In genomic region chr20:47189060-47189459, GRCh38 we compare ENCODE assay signal across 19 cellular contexts.
DNase-seq lines count a peak whose midpoint lies in the region; ATAC-seq, FAIRE-seq and TF ChIP-seq lines count a peak whose summit lies in the region.
"Had no signal": no experiment of that assay in that cellular context is flagged by ENCODE, and none has a peak within 500 bp of the region (broad histone marks: within the 10 kb centered on the region; RNA-seq: fewer than 3 reads in every experiment).

No MANE protein-coding gene starts in this region.

- H3K79me2 ChIP-seq in Loucy (ENCODE audit: insufficient read depth, low read length) (no peaks in the 10 kb centered on the region), astrocyte (ENCODE audit: insufficient read depth, low read length) (no peaks in the 10 kb centered on the region)

- H3K36me3 Mint-ChIP-seq in astrocyte (ENCODE audit: low read depth, unreplicated experiment) (no peaks in the 10 kb centered on the region), nephron progenitor cell (ENCODE audit: low read depth) (no peaks in the 10 kb centered on the region)
- no peaks in the 10 kb centered on the region for H3K36me3 Mint-ChIP-seq in T-helper 2 cell treated with Interferon-gamma antibody and Interleukin-4, amounts not matched to agents 5 μg/mL and 100 μg/mL, for 36 hours (ENCODE audit: low read depth)

- H3K27me3 Mint-ChIP-seq in astrocyte (ENCODE audit: low read depth, unreplicated experiment) (peaks cover 3% of the 10 kb centered on the region), nephron progenitor cell (ENCODE audit: low read depth, poor library complexity) (peaks cover 7% of the 10 kb centered on the region)
- H3K27me3 Mint-ChIP-seq in T-helper 2 cell treated with Interferon-gamma antibody and Interleukin-4, amounts not matched to agents 5 μg/mL and 100 μg/mL, for 36 hours (ENCODE audit: low read depth) = peaks cover 11% of the 10 kb centered on the region

- H3K4me1 Mint-ChIP-seq in astrocyte (ENCODE audit: low read depth, unreplicated experiment) = peaks cover 3% of the 10 kb centered on the region
- H3K4me1 Mint-ChIP-seq in nephron progenitor cell = peaks cover 5% of the 10 kb centered on the region
- H3K4me1 Mint-ChIP-seq in T-helper 2 cell treated with Interferon-gamma antibody and Interleukin-4, amounts not matched to agents 5 μg/mL and 100 μg/mL, for 36 hours (ENCODE audit: low read depth) = peaks cover 10% of the 10 kb centered on the region
- H3K4me1 Mint-ChIP-seq: B cell had no signal

- H3K4me1 ChIP-seq in Loucy (ENCODE audit: insufficient read depth, low read length, poor library complexity, severe bottlenecking) (peaks cover 16% of the 10 kb centered on the region), astrocyte (ENCODE audit: insufficient read depth, low read length) (no peaks in the 10 kb centered on the region)

- no peaks in the 10 kb centered on the region for H3K9me2 ChIP-seq in Loucy (replicated peaks; ENCODE audit: low read depth, low read length)

- H3K27ac ChIP-seq in astrocyte (ENCODE audit: low read depth, low read length) = no peak overlapping the region

- H3K27me3 ChIP-seq in Loucy (ENCODE audit: insufficient read depth, low read length, poor library complexity, severe bottlenecking) (peaks cover 15% of the 10 kb centered on the region), astrocyte (ENCODE audit: insufficient read depth, low read length) (peaks cover 15% of the 10 kb centered on the region)

- no peaks in the 10 kb centered on the region for H3F3A ChIP-seq in Loucy (ENCODE audit: low read depth)

- peak overlapping the region; percentile 20 for H3K4me3 ChIP-seq in Loucy (ENCODE audit: low read length, poor library complexity, severe bottlenecking)
- H3K4me3 ChIP-seq in astrocyte (ENCODE audit: insufficient read depth, low read depth, low read length) = no peak overlapping the region

- H4K20me1 ChIP-seq in Loucy (ENCODE audit: insufficient read depth, low read length, poor library complexity, severe bottlenecking) (no peaks in the 10 kb centered on the region), astrocyte (ENCODE audit: insufficient read depth, low read length) (no peaks in the 10 kb centered on the region)

- TF ChIP-seq CTCF in Loucy (conservative IDR thresholded peaks at IDR 0.05; ENCODE audit: low read length) = no peak
- no peak for TF ChIP-seq CTCF in astrocyte (IDR thresholded peaks at IDR 0.05; ENCODE audit: insufficient read depth, low read depth, low read length)
- no peak for TF ChIP-seq CTCF in nephron progenitor cell (IDR thresholded peaks at IDR 0.05)

- H3K9ac ChIP-seq in Loucy (ENCODE audit: low read depth, low read length, poor library complexity, severe bottlenecking) (no peak overlapping the region), astrocyte (ENCODE audit: low read length) (no peak overlapping the region)

- H3K9me3 Mint-ChIP-seq in astrocyte (ENCODE audit: unreplicated experiment) (no peaks in the 10 kb centered on the region), nephron progenitor cell (peaks cover 3% of the 10 kb centered on the region)
- no peaks in the 10 kb centered on the region for H3K9me3 Mint-ChIP-seq in T-helper 2 cell treated with Interferon-gamma antibody and Interleukin-4, amounts not matched to agents 5 μg/mL and 100 μg/mL, for 36 hours
- H3K9me3 Mint-ChIP-seq: CD4-positive, alpha-beta T cell; HFFc6 had no signal

- H2AFZ ChIP-seq in Loucy (ENCODE audit: low read length) (no peak overlapping the region), astrocyte (ENCODE audit: low read depth, low read length) (no peak overlapping the region)

- H3K27ac Mint-ChIP-seq in astrocyte (ENCODE audit: unreplicated experiment) (no peak overlapping the region), nephron progenitor cell (peak overlapping the region; percentile 33)
- H3K27ac Mint-ChIP-seq in T-helper 2 cell treated with Interferon-gamma antibody and Interleukin-4, amounts not matched to agents 5 μg/mL and 100 μg/mL, for 36 hours = no peak overlapping the region
- H3K27ac Mint-ChIP-seq: B cell; CD4-positive, alpha-beta T cell; HFFc6 had no signal

- H3K9me3 ChIP-seq in Loucy (ENCODE audit: insufficient read depth, low read depth, low read length) = no peaks in the 10 kb centered on the region
- no peaks in the 10 kb centered on the region for H3K9me3 ChIP-seq in astrocyte (ENCODE audit: insufficient read depth, low read depth, low read length)

- H3K36me3 ChIP-seq in Loucy (ENCODE audit: insufficient read depth, low read length) (no peaks in the 10 kb centered on the region), astrocyte (ENCODE audit: insufficient read depth, low read length) (no peaks in the 10 kb centered on the region)

- peak overlapping the region; percentile 42 for H3K4me2 ChIP-seq in Loucy (ENCODE audit: low read depth, low read length, poor library complexity, severe bottlenecking)
- H3K4me2 ChIP-seq in astrocyte (ENCODE audit: low read length) = no peak overlapping the region

- ATAC-seq in GM21423 (IDR thresholded peaks at IDR 0.05; ENCODE audit: unreplicated experiment) (no peak), GM21381 (IDR thresholded peaks at IDR 0.05; ENCODE audit: unreplicated experiment) (no peak)

- H3K4me3 Mint-ChIP-seq in astrocyte (ENCODE audit: unreplicated experiment) (no peak overlapping the region), nephron progenitor cell (no peak overlapping the region)
- no peak overlapping the region for H3K4me3 Mint-ChIP-seq in T-helper 2 cell treated with Interferon-gamma antibody and Interleukin-4, amounts not matched to agents 5 μg/mL and 100 μg/mL, for 36 hours
- H3K4me3 Mint-ChIP-seq: B cell; CD4-positive, alpha-beta T cell; HFFc6 had no signal

- DNase-seq in AG08395 (ENCODE audit: low spot score) (peak; percentile 54), astrocyte (ENCODE audit: low read depth) (peak; percentile 8), nephron progenitor cell (no peak)
- DNase-seq in stimulated activated naive CD4-positive, alpha-beta T cell (lab: John Stamatoyannopoulos, UW) = no peak
- DNase-seq in T-helper 2 cell treated with Interferon-gamma antibody and Interleukin-4, amounts not matched to agents 5 μg/mL and 100 μg/mL, for 36 hours (ENCODE audit: low spot score) = no peak
- DNase-seq: Calu3; CD4-positive, alpha-beta T cell; DMS79 treated with DMSO at 0.1 percent for 48 hours; HFFc6; MM.1S; NCI-H187 treated with DMSO at 0.1 percent for 48 hours; NCI-H2171; NCI-H82 had no signal

- FAIRE-seq in astrocyte (lab: Jason Lieb, UNC) = no peak
- FAIRE-seq: A204.1, RCC 7860 had no signal

Comparison
In these comparisons a context has a peak if more than half of its experiments do, and no peak if none do; other contexts are left out.
1. DNase-seq: peak in AG08395 (single experiment) and astrocyte (single experiment); none in nephron progenitor cell (single experiment), stimulated activated naive CD4-positive, alpha-beta T cell (0 of 6) and T-helper 2 cell treated with Interferon-gamma antibody and Interleukin-4, amounts not matched to agents 5 μg/mL and 100 μg/mL, for 36 hours (single experiment).